Comparison of ENCODE assay signal across 9 cellular contexts in genomic region chr1:225834417-225835329, GRCh38. TPM values are rescaled to one million over a fixed set of nuclear protein-coding genes. Genes with fewer than 3 reads are reported as not detected.
A peak's percentile ranks its signal among the peaks of the same experiment; 100 is the strongest.
DNase-seq lines count a peak whose midpoint lies in the region; ATAC-seq and TF ChIP-seq lines count a peak whose summit lies in the region.
"Had no signal": no experiment of that assay in that cellular context is flagged by ENCODE, and none has a peak within 500 bp of the region (broad histone marks: within the 10 kb centered on the region; RNA-seq: fewer than 3 reads in every experiment).

No MANE protein-coding gene starts in this region.

- ATAC-seq in left lobe of liver (peak; percentile 63), HG03565 (IDR thresholded peaks at IDR 0.05; ENCODE audit: unreplicated experiment) (no peak), HG03159 (IDR thresholded peaks at IDR 0.05; ENCODE audit: unreplicated experiment) (no peak)

- DNase-seq in AG09319 (ENCODE audit: extremely low read depth, low read depth) (peak; percentile 92), NCI-H510A (lab: John Stamatoyannopoulos, UW) (peak; percentile 18), left lobe of liver (ENCODE audit: low spot score) (no peak), SHP77 treated with DMSO at 0.1 percent for 48 hours (lab: John Stamatoyannopoulos, UW) (no peak)
- DNase-seq: activated CD8-positive, alpha-beta memory T cell treated with anti-CD3 and anti-CD28 coated beads, Interleukin-2, amount 50 U/mL, for 48 hours; NCI-H187 treated with DMSO at 0.1 percent for 48 hours; stimulated activated CD4-positive, alpha-beta T cell treated with anti-CD3 and anti-CD28 coated beads, Interleukin-2, amount 100 ng/mL, for 48 hours had no signal

- no peak for TF ChIP-seq CTCF in AG09319 (IDR thresholded peaks at IDR 0.05; ENCODE audit: low read depth, low read length)

RNA-seq across cellular contexts. Expression of gene EPHX1, which starts 24.7 kb away (rescaled TPM):
- total RNA-seq in left lobe of liver: 1,368 TPM

RNA-seq across cellular contexts. Expression of gene TMEM63A, which starts 47.5 kb away (rescaled TPM):
- total RNA-seq in left lobe of liver: 69.1 TPM

RNA-seq across cellular contexts. Expression of gene LEFTY1, which starts 54.3 kb away (rescaled TPM):
- 1.3 TPM for total RNA-seq in left lobe of liver

RNA-seq across cellular contexts. Expression of gene SRP9, which starts 57.0 kb away (rescaled TPM):
- 136 TPM for total RNA-seq in left lobe of liver

Comparison
In these comparisons a context has a peak if more than half of its experiments do, and no peak if none do; other contexts are left out.
1. DNase-seq: peak in AG09319 (single experiment) and NCI-H510A (single experiment); none in left lobe of liver (single experiment) and SHP77 treated with DMSO at 0.1 percent for 48 hours (single experiment).